Comparison of ENCODE assay signal across 1 cellular context in the genomic region with DNA sequence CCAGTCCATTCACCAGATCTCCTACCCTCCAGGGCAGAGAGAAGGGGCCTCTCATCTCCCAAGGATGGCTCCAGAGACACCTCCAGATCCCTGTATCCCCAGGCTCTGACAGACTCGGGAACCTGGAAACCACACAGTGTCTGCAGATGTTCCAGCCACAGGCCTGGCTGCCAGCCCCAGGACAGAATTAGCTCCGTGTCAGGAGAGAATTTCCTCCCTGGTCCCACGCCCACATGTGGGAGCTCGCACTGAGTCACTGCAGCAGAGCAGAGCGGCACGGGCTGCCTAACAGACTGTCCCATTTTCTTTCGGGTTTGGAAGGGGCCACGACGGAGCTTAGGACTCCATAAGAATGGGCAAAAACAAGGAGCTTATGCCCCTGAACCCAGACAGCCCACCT.
TF ChIP-seq lines count a peak whose summit lies in the region.

No MANE protein-coding gene starts in this region.

TF ChIP-seq in GM23338, 12 proteins besides CTCF, POLR2A, EP300 and RAD21 (continued from another document):
- TF ChIP-seq, protein P1, sequence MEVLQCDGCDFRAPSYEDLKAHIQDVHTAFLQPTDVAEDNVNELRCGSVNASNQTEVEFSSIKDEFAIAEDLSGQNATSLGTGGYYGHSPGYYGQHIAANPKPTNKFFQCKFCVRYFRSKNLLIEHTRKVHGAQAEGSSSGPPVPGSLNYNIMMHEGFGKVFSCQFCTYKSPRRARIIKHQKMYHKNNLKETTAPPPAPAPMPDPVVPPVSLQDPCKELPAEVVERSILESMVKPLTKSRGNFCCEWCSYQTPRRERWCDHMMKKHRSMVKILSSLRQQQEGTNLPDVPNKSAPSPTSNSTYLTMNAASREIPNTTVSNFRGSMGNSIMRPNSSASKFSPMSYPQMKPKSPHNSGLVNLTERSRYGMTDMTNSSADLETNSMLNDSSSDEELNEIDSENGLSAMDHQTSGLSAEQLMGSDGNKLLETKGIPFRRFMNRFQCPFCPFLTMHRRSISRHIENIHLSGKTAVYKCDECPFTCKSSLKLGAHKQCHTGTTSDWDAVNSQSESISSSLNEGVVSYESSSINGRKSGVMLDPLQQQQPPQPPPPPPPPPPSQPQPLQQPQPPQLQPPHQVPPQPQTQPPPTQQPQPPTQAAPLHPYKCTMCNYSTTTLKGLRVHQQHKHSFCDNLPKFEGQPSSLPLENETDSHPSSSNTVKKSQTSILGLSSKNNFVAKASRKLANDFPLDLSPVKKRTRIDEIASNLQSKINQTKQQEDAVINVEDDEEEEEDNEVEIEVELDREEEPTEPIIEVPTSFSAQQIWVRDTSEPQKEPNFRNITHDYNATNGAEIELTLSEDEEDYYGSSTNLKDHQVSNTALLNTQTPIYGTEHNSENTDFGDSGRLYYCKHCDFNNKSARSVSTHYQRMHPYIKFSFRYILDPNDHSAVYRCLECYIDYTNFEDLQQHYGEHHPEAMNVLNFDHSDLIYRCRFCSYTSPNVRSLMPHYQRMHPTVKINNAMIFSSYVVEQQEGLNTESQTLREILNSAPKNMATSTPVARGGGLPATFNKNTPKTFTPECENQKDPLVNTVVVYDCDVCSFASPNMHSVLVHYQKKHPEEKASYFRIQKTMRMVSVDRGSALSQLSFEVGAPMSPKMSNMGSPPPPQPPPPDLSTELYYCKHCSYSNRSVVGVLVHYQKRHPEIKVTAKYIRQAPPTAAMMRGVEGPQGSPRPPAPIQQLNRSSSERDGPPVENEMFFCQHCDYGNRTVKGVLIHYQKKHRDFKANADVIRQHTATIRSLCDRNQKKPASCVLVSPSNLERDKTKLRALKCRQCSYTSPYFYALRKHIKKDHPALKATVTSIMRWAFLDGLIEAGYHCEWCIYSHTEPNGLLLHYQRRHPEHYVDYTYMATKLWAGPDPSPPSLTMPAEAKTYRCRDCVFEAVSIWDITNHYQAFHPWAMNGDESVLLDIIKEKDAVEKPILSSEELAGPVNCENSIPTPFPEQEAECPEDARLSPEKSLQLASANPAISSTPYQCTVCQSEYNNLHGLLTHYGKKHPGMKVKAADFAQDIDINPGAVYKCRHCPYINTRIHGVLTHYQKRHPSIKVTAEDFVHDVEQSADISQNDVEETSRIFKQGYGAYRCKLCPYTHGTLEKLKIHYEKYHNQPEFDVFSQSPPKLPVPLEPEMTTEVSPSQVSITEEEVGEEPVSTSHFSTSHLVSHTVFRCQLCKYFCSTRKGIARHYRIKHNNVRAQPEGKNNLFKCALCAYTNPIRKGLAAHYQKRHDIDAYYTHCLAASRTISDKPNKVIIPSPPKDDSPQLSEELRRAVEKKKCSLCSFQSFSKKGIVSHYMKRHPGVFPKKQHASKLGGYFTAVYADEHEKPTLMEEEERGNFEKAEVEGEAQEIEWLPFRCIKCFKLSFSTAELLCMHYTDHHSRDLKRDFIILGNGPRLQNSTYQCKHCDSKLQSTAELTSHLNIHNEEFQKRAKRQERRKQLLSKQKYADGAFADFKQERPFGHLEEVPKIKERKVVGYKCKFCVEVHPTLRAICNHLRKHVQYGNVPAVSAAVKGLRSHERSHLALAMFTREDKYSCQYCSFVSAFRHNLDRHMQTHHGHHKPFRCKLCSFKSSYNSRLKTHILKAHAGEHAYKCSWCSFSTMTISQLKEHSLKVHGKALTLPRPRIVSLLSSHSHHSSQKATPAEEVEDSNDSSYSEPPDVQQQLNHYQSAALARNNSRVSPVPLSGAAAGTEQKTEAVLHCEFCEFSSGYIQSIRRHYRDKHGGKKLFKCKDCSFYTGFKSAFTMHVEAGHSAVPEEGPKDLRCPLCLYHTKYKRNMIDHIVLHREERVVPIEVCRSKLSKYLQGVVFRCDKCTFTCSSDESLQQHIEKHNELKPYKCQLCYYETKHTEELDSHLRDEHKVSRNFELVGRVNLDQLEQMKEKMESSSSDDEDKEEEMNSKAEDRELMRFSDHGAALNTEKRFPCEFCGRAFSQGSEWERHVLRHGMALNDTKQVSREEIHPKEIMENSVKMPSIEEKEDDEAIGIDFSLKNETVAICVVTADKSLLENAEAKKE (CRISPR knock-in tag; IDR thresholded peaks at IDR 0.05) = no peak
- TF ChIP-seq ZNF114 (CRISPR knock-in tag; IDR thresholded peaks at IDR 0.05) (no peak), ZNF331 (CRISPR knock-in tag; IDR thresholded peaks at IDR 0.05; ENCODE audit: low read depth) (no peak), JUNB (IDR thresholded peaks at IDR 0.05; ENCODE audit: unreplicated experiment) (no peak)
- TF ChIP-seq, protein P2, sequence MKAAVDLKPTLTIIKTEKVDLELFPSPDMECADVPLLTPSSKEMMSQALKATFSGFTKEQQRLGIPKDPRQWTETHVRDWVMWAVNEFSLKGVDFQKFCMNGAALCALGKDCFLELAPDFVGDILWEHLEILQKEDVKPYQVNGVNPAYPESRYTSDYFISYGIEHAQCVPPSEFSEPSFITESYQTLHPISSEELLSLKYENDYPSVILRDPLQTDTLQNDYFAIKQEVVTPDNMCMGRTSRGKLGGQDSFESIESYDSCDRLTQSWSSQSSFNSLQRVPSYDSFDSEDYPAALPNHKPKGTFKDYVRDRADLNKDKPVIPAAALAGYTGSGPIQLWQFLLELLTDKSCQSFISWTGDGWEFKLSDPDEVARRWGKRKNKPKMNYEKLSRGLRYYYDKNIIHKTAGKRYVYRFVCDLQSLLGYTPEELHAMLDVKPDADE (IDR thresholded peaks at IDR 0.05) = no peak
TF ChIP-seq in GM23338: peak in this region for 0.
